Comparison of ENCODE assay signal across 9 cellular contexts in genomic region chr4:155758500-155759371, GRCh38. TPM values are rescaled to one million over a fixed set of nuclear protein-coding genes. Genes with fewer than 3 reads are reported as not detected.
DNase-seq lines count a peak whose midpoint lies in the region; ATAC-seq, FAIRE-seq and TF ChIP-seq lines count a peak whose summit lies in the region.
"Had no signal": no experiment of that assay in that cellular context is flagged by ENCODE, and none has a peak within 500 bp of the region (broad histone marks: within the 10 kb centered on the region; RNA-seq: fewer than 3 reads in every experiment).

Gene GUCY1B1, plus strand, starts transcription at chr4:155759021. Its CDS starts 120 bp downstream, at chr4:155759141.

- no peaks in the 10 kb centered on the region for H4K20me1 ChIP-seq in endothelial cell of umbilical vein (replicated peaks; ENCODE audit: control insufficient read depth, extremely low read depth, insufficient read depth, low read length)

- intact Hi-C loops in endothelial cell of umbilical vein (cut with micrococcal nuclease) = loop anchor here (1.0 kb wide), 2 partner anchors 90 to 316 kb away; no protein-coding TSS in a partner anchor

- no peak within 1 kb of the TSS for H3K9ac ChIP-seq in endothelial cell of umbilical vein (replicated peaks; ENCODE audit: extremely low read depth, insufficient read depth, low read length)

- ATAC-seq in HG02852 (IDR thresholded peaks at IDR 0.05; ENCODE audit: unreplicated experiment) = peak; percentile 96

- no peaks in the 10 kb centered on the region for H3K79me2 ChIP-seq in endothelial cell of umbilical vein (ENCODE audit: control insufficient read depth, insufficient read depth, low read length)

- CTCF ChIA-PET in endothelial cell of umbilical vein (lab: Charles Lee) = interaction anchor here (0.6 to 2.2 kb wide), 11 partner anchors 14 to 314 kb away, joined by 3 to 13 read pairs (median 3); no protein-coding TSS in a partner anchor

- peak; percentile 30 to 62 for TF ChIP-seq CTCF in endothelial cell of umbilical vein (IDR thresholded peaks at IDR 0.05; ENCODE audit: extremely low read depth in 1 of 2, insufficient read depth in 1 of 2, low read depth in 1 of 2, low read length in 2 of 2)

- H3K36me3 ChIP-seq in endothelial cell of umbilical vein (ENCODE audit: control insufficient read depth in 2 of 2, extremely low read depth in 1 of 2, insufficient read depth in 2 of 2, low read length in 2 of 2) = no peaks in the 10 kb centered on the region

- DNase-seq in NCI-H1417 (lab: John Stamatoyannopoulos, UW) (peak in 2 of 3 experiments; percentile 63 to 70), NCI-H1417 treated with DMSO at 0.1 percent for 48 hours (lab: John Stamatoyannopoulos, UW) (no peak), NCI-H446 treated with DMSO at 0.1 percent for 48 hours (lab: John Stamatoyannopoulos, UW) (peak; percentile 91), activated T-cell treated with anti-CD3 and anti-CD28 coated beads for 1 hour (ENCODE audit: low read depth) (peak; percentile 28), endothelial cell of umbilical vein (ENCODE audit: low read depth, low spot score) (peak; percentile 95), mesenteric fat pad (ENCODE audit: low spot score) (peak; percentile 96)
- DNase-seq in stimulated activated CD8-positive, alpha-beta memory T cell treated with anti-CD3 and anti-CD28 coated beads, Interleukin-15, amount 100 ng/mL, for 24 hours (ENCODE audit: low read depth) = peak; percentile 37

- POLR2A ChIA-PET in endothelial cell of umbilical vein (lab: Charles Lee) = no interaction called here

- H3K27me3 ChIP-seq in endothelial cell of umbilical vein (ENCODE audit: control insufficient read depth in 2 of 2, insufficient read depth in 2 of 2, low read length in 2 of 2) = no peaks in the 10 kb centered on the region

- H3K9me1 ChIP-seq in endothelial cell of umbilical vein (replicated peaks; ENCODE audit: control insufficient read depth, extremely low read depth, insufficient read depth, low read length) = no peaks in the 10 kb centered on the region

- H3K4me2 ChIP-seq in endothelial cell of umbilical vein (ENCODE audit: insufficient read depth, low read length) = peak within 1 kb of the TSS; percentile 47

- H2AFZ ChIP-seq in endothelial cell of umbilical vein (ENCODE audit: low read depth, low read length) = peak within 1 kb of the TSS; percentile 93

- peak; percentile 78 for FAIRE-seq in endothelial cell of umbilical vein (lab: Jason Lieb, UNC)
- FAIRE-seq: A204.1 had no signal

- BruUV-seq in endothelial cell of umbilical vein (replicated peaks; lab: Mats Ljungman, UMichigan) = no TSS peak

- H3K9me3 ChIP-seq in endothelial cell of umbilical vein (replicated peaks; ENCODE audit: control insufficient read depth, insufficient read depth, low read length) = no peaks in the 10 kb centered on the region

- H3K4me1 ChIP-seq in endothelial cell of umbilical vein (ENCODE audit: control insufficient read depth, extremely low read depth, insufficient read depth, low read length) = peaks cover 6% of the 10 kb centered on the region

- no peak within 1 kb of the TSS for H3K27ac ChIP-seq in endothelial cell of umbilical vein (ENCODE audit: insufficient read depth, low read depth, low read length)

- dilution Hi-C loops in endothelial cell of umbilical vein (cut with MboI; ENCODE audit: extremely low pct_ligation_motif_present, low sequenced_read_pairs) = no loop called here

- no peak for TF ChIP-seq POLR2A in endothelial cell of umbilical vein (IDR thresholded peaks at IDR 0.05; ENCODE audit: low read depth, low read length)

- H3K4me3 ChIP-seq in endothelial cell of umbilical vein (replicated peaks in 1 of 3; ENCODE audit: insufficient read depth in 1 of 3, low read depth in 1 of 3, low read length in 3 of 3) = peak within 1 kb of the TSS; percentile 32 to 53 (median 44)

TF ChIP-seq in endothelial cell of umbilical vein, 7 proteins besides CTCF, POLR2A, EP300 and RAD21:
- TF ChIP-seq MAX (IDR thresholded peaks at IDR 0.05; ENCODE audit: insufficient read depth, insufficient read length) (peak; percentile 77), JUN (IDR thresholded peaks at IDR 0.05; ENCODE audit: borderline replicate concordance, insufficient read depth, insufficient read length, low read depth) (no peak), GATA2 (IDR thresholded peaks at IDR 0.05; ENCODE audit: insufficient read depth, insufficient read length, low read depth, low read length) (no peak), EZH2 (IDR thresholded peaks at IDR 0.05; ENCODE audit: borderline replicate concordance, low read depth, low read length, severe bottlenecking) (peak; percentile 11)

RNA-seq across cellular contexts. Expression of gene GUCY1B1, which starts in this region (rescaled TPM):
- total RNA-seq in endothelial cell of umbilical vein (4.7 and 7.0 TPM in 2 replicates), mesenteric fat pad (5.0 TPM)
- 1.7 and 1.9 TPM in 2 replicates for polyA plus RNA-seq in endothelial cell of umbilical vein
- 1.8 and 2.2 TPM in 2 replicates for polyA plus RNA-seq in endothelial cell of umbilical vein (2011; cell fraction: cytosol; rRNA removed)
- 2.0 and 2.1 TPM in 2 replicates for polyA plus RNA-seq in endothelial cell of umbilical vein (2011; cell fraction: nucleus; rRNA removed)
- 0.10 and 0.33 TPM in 2 replicates for polyA plus RNA-seq in endothelial cell of umbilical vein (2012)
- 5.3 and 5.5 TPM in 2 replicates for polyA minus RNA-seq in endothelial cell of umbilical vein
- polyA minus RNA-seq in endothelial cell of umbilical vein (2011; cell fraction: cytosol; rRNA and poly(A)+ RNA removed) = not detected
- 1.5 and 2.8 TPM in 2 replicates for polyA minus RNA-seq in endothelial cell of umbilical vein (2011; cell fraction: nucleus; rRNA and poly(A)+ RNA removed)
